8 cellular contexts compared by ENCODE assay signal in the genomic region with DNA sequence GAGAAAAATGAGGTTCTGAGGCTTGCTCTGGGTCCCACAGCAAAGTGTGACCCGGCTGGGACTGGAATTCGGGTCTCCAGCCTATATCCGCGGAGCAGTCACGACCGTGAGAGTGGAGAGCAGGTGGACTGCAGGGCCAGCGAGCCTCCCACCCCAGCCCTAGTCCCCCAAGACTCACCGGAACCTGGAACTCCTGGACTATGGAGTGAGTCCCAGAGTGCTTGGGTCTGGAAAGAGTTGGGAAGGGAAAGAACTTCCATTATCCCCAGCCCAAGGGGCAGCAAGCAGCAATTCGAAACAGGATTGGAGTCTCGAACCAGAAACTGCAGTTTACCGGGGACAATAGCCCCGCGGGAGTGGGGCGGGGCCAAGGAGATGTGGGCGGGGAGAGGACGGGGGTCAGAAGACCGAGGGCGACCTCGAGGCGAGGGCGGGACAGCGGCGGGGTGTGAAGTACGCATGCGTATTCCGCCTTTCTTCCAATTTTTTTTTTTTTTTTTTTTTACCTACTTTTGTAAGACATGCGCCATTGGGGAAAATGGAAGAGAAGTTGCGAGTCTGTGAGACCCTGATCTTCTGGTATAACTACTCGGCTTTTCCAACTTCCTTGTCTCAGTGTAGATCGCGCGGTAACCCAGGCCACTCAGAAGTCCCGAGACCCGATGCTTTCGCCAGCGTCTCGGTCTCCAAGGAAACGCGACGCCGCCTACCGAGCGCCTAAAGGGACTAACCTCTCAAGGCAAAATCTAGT. TPM values are rescaled to one million over a fixed set of nuclear protein-coding genes. Genes with fewer than 3 reads are reported as not detected.
DNase-seq lines count a peak whose midpoint lies in the region; ATAC-seq, FAIRE-seq and TF ChIP-seq lines count a peak whose summit lies in the region.

A gene with protein sequence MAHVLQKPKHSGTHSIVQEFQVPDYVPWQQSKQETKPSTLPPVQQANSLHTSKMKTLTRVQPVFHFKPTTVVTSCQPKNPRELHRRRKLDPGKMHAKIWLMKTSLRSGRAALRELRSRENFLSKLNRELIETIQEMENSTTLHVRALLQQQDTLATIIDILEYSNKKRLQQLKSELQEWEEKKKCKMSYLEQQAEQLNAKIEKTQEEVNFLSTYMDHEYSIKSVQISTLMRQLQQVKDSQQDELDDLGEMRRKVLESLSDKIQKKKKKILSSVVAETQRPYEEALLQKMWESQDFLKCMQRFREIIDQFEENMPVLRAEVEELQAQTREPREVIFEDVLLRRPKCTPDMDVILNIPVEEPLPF (minus strand): TSS at position 670 of the 751 bp plus-strand sequence. CDS start 140 bp downstream, at position 530.

- no peaks in the 10 kb centered on the region for H4K20me1 ChIP-seq in OCI-LY3 (ENCODE audit: insufficient read depth, low read length)

- H3K27me3 ChIP-seq in HUES64 (ENCODE audit: insufficient read depth, low read length), result peaks cover 23% of the 10 kb centered on the region
- no peaks in the 10 kb centered on the region for H3K27me3 ChIP-seq in OCI-LY3 (ENCODE audit: low read depth, low read length)

- ATAC-seq in GM21423 (IDR thresholded peaks at IDR 0.05; ENCODE audit: unreplicated experiment), result peak; percentile 88

- H3K9me3 ChIP-seq in HUES64 (ENCODE audit: insufficient read depth, low read depth, low read length) (no peaks in the 10 kb centered on the region), OCI-LY3 (ENCODE audit: insufficient read depth, low read length) (no peaks in the 10 kb centered on the region)

- TF ChIP-seq CTCF in D721Med (IDR thresholded peaks at IDR 0.05; ENCODE audit: insufficient read depth, missing control alignments), result peak; percentile 20
- no peak for TF ChIP-seq CTCF in OCI-LY3 (IDR thresholded peaks at IDR 0.05; ENCODE audit: low read depth, low read length)

- H3K4me3 ChIP-seq in HUES64 (ENCODE audit: low read length) (peak within 1 kb of the TSS; percentile 91), OCI-LY3 (ENCODE audit: low read length) (peak within 1 kb of the TSS; percentile 82)

- H3K9ac ChIP-seq in HUES64 (ENCODE audit: low read depth, low read length) (peak within 1 kb of the TSS; percentile 76), OCI-LY3 (ENCODE audit: low read length) (peak within 1 kb of the TSS; percentile 83)

- under 1% methylated on average over 38 of the region's 43 CpGs for WGBS in HUES64

- peak within 1 kb of the TSS; percentile 97 for H2AFZ ChIP-seq in OCI-LY3 (ENCODE audit: low read depth, low read length)

- H3K4me2 ChIP-seq in OCI-LY3 (ENCODE audit: low read length), result peak within 1 kb of the TSS; percentile 76

- H3K27ac ChIP-seq in HUES64 (ENCODE audit: low read depth, low read length), result peak within 1 kb of the TSS; percentile 79
- H3K27ac ChIP-seq in OCI-LY3 (ENCODE audit: low read length), result peak within 1 kb of the TSS; percentile 14
- H3K27ac ChIP-seq in epithelial cell of prostate, result peak within 1 kb of the TSS; percentile 32

- DNase-seq in D721Med (ENCODE audit: insufficient read length, low spot score), result peak; percentile 55
- peak; percentile 77 for DNase-seq in activated T-cell treated with anti-CD3 and anti-CD28 coated beads for 1 hour (ENCODE audit: low read depth)
- DNase-seq in epithelial cell of prostate (ENCODE audit: low read depth, low spot score), result no peak
- DNase-seq in mucosa of gallbladder (ENCODE audit: low spot score), result peak; percentile 93
- DNase-seq in stimulated activated CD8-positive, alpha-beta memory T cell treated with anti-CD3 and anti-CD28 coated beads, Interleukin-4, amount 100 ng/mL, for 24 hours (ENCODE audit: low read depth), result peak; percentile 85

- no peak for FAIRE-seq in D721Med (lab: Jason Lieb, UNC)

- H3K4me1 ChIP-seq in HUES64 (ENCODE audit: insufficient read depth, low read length) (peaks cover 11% of the 10 kb centered on the region; the same call in 1 of the 2 replicates), OCI-LY3 (ENCODE audit: low read length) (peaks cover 13% of the 10 kb centered on the region)

- H3K79me2 ChIP-seq in OCI-LY3 (ENCODE audit: low read length), result no peaks in the 10 kb centered on the region; the same call in 1 of the 2 replicates

- H3K36me3 ChIP-seq in HUES64 (ENCODE audit: insufficient read depth, low read length), result no peaks in the 10 kb centered on the region
- peaks cover 4% of the 10 kb centered on the region for H3K36me3 ChIP-seq in OCI-LY3 (replicated peaks; ENCODE audit: low read depth, low read length)

RNA-seq across cellular contexts. Expression of the gene that starts here (rescaled TPM):
- polyA plus RNA-seq in HUES64 (2013, experiment 1 of 2), result 18.6 TPM
- polyA plus RNA-seq in HUES64 (2013, experiment 2 of 2), result 25.0 TPM
- total RNA-seq in mucosa of gallbladder, result 10.6 TPM

Comparison
In these comparisons a context has a peak if more than half of its experiments do, and no peak if none do; other contexts are left out.
1. H3K27ac ChIP-seq: peak in every context shown above with its lines; median percentile 79 in HUES64; 32 in epithelial cell of prostate; 14 in OCI-LY3.